Comparison of ENCODE assay signal across 10 cellular contexts in genomic region chr17:35449371-35449931, GRCh38. TPM values are rescaled to one million over a fixed set of nuclear protein-coding genes. Genes with fewer than 3 reads are reported as not detected.
DNase-seq lines count a peak whose midpoint lies in the region; TF ChIP-seq lines count a peak whose summit lies in the region.
"Had no signal": no experiment of that assay in that cellular context is flagged by ENCODE, and none has a peak within 500 bp of the region (broad histone marks: within the 10 kb centered on the region; RNA-seq: fewer than 3 reads in every experiment).

No MANE protein-coding gene starts in this region.

- intact Hi-C loops in activated CD4-positive, alpha-beta memory T cell treated with anti-CD3 and anti-CD28 coated beads for 36 hours (cut with micrococcal nuclease): loop anchor here (2.0 kb wide), 2 partner anchors 17 to 205 kb away; partner anchors contain the start of gene SLFN12
- intact Hi-C loops in stomach (cut with DNase I; ENCODE audit: low total_unique reads) (no loop called here), A673 (cut with micrococcal nuclease; ENCODE audit: unreplicated experiment) (no loop called here)

- H3K9ac ChIP-seq in iPS-18a (ENCODE audit: low read length): no peak overlapping the region

- TF ChIP-seq CTCF in stomach (IDR thresholded peaks at IDR 0.05) (no peak), A673 (conservative IDR thresholded peaks at IDR 0.05; ENCODE audit: low read depth, low read length) (no peak)

- H3K9me3 ChIP-seq in iPS-18a (ENCODE audit: control insufficient read depth, low read depth, low read length) (no peaks in the 10 kb centered on the region), stomach (no peaks in the 10 kb centered on the region), A673 (ENCODE audit: low read depth, low read length, poor library complexity, severe bottlenecking) (no peaks in the 10 kb centered on the region)

- H3K4me3 ChIP-seq in iPS-18a (ENCODE audit: low read length): peak overlapping the region; percentile 11
- peak overlapping the region; percentile 46 to 67 (median 60) for H3K4me3 ChIP-seq in stomach
- H3K4me3 ChIP-seq in A673 (ENCODE audit: low read depth, low read length, poor library complexity, severe bottlenecking): no peak overlapping the region

- peaks cover under 1% of the 10 kb centered on the region for H3K9me3 Mint-ChIP-seq in activated CD4-positive, alpha-beta memory T cell treated with anti-CD3 and anti-CD28 coated beads for 36 hours

- POLR2A ChIA-PET in activated CD4-positive, alpha-beta memory T cell treated with anti-CD3 and anti-CD28 coated beads for 36 hours (lab: Charles Lee): interaction anchor here (1.2 kb wide), 1 partner anchor 16 kb away, joined by 5 read pairs; no protein-coding TSS in a partner anchor
- POLR2A ChIA-PET in A673 (lab: Charles Lee; ENCODE audit: low non-redundant PET): no interaction called here

- H3K36me3 ChIP-seq in iPS-18a (ENCODE audit: control insufficient read depth, low read depth, low read length) (no peaks in the 10 kb centered on the region), stomach (peaks cover 0 to 4% (median 0%) of the 10 kb centered on the region in 4 donors), A673 (ENCODE audit: insufficient read depth, low read length, poor library complexity, severe bottlenecking) (no peaks in the 10 kb centered on the region)

- TF ChIP-seq EP300 in stomach (IDR thresholded peaks at IDR 0.05): no peak

- H3K27ac Mint-ChIP-seq in activated CD4-positive, alpha-beta memory T cell treated with anti-CD3 and anti-CD28 coated beads for 36 hours: no peak overlapping the region

- H3K4me3 Mint-ChIP-seq in activated CD4-positive, alpha-beta memory T cell treated with anti-CD3 and anti-CD28 coated beads for 36 hours: peak overlapping the region; percentile 43

- no TSS peak for BruUV-seq in A673 (replicated peaks; lab: Mats Ljungman, UMichigan)

- peaks cover 24% of the 10 kb centered on the region for H3K4me1 ChIP-seq in iPS-18a (ENCODE audit: control insufficient read depth, low read depth, low read length)
- peaks cover 0 to 27% (median 19%) of the 10 kb centered on the region in 4 donors for H3K4me1 ChIP-seq in stomach
- peaks cover 4% of the 10 kb centered on the region for H3K4me1 ChIP-seq in A673 (ENCODE audit: insufficient read depth, low read length, poor library complexity, severe bottlenecking)

- H3K27me3 ChIP-seq in iPS-18a (ENCODE audit: control insufficient read depth, insufficient read depth, low read length): peaks cover 33% of the 10 kb centered on the region
- H3K27me3 ChIP-seq in stomach: peaks cover 0 to 57% (median 0%) of the 10 kb centered on the region in 3 donors
- no peaks in the 10 kb centered on the region for H3K27me3 ChIP-seq in A673 (replicated peaks; ENCODE audit: insufficient read depth, low read depth, low read length, poor library complexity)

- CTCF ChIA-PET in activated CD4-positive, alpha-beta memory T cell treated with anti-CD3 and anti-CD28 coated beads for 36 hours (lab: Charles Lee): no interaction called here
- CTCF ChIA-PET in A673 (lab: Charles Lee): no interaction called here

- H3K4me1 Mint-ChIP-seq in activated CD4-positive, alpha-beta memory T cell treated with anti-CD3 and anti-CD28 coated beads for 36 hours (ENCODE audit: low read depth): peaks cover 16% of the 10 kb centered on the region

- H3K27me3 Mint-ChIP-seq in activated CD4-positive, alpha-beta memory T cell treated with anti-CD3 and anti-CD28 coated beads for 36 hours: no peaks in the 10 kb centered on the region

- no peak for TF ChIP-seq POLR2A in stomach (IDR thresholded peaks at IDR 0.05)

- 12 to 24% (median 20%) methylated on average over 31 to 36 of the region's 36 CpGs for WGBS in stomach, 5 donors

- H3K27ac ChIP-seq in iPS-18a (ENCODE audit: low read length): no peak overlapping the region
- H3K27ac ChIP-seq in stomach: peak overlapping the region in 2 of 5 donors; percentile 47 to 82
- H3K27ac ChIP-seq in A673 (ENCODE audit: low read depth, low read length, poor library complexity, severe bottlenecking): no peak overlapping the region
- H3K27ac ChIP-seq: 22Rv1 had no signal

- peaks cover 5% of the 10 kb centered on the region for H3K36me3 Mint-ChIP-seq in activated CD4-positive, alpha-beta memory T cell treated with anti-CD3 and anti-CD28 coated beads for 36 hours

- DNase-seq in DMS 273 (lab: John Stamatoyannopoulos, UW; ENCODE audit: unreplicated experiment) (peak; percentile 24), DMS 273 treated with DMSO at 0.1 percent for 48 hours (lab: John Stamatoyannopoulos, UW) (no peak), stomach (peak; percentile 30), A673 (ENCODE audit: low spot score) (no peak), NCI-H1092 treated with DMSO at 0.1 percent for 48 hours (lab: John Stamatoyannopoulos, UW) (no peak), NCI-H2107 treated with DMSO at 0.1 percent for 48 hours (lab: John Stamatoyannopoulos, UW; ENCODE audit: unreplicated experiment) (no peak)
- no peak for DNase-seq in activated CD4-positive, alpha-beta memory T cell treated with anti-CD3 and anti-CD28 coated beads for 36 hours

RNA-seq across cellular contexts. Expression of gene SLFN13, which starts 0.9 kb away (rescaled TPM):
- 10 to 100 TPM; 46.0 to 48.7 TPM for total RNA-seq in activated CD4-positive, alpha-beta memory T cell treated with anti-CD3 and anti-CD28 coated beads for 36 hours
- 10 to 100 TPM in 2 of 5 donors, 1 to 10 TPM in 2, under 1 TPM in 1; 0.87 to 25.0 (median 7.5) TPM for total RNA-seq in stomach
- 1 to 10 TPM; 1.8 to 2.4 (median 2.1) TPM for polyA plus RNA-seq in stomach
- 31.6 and 34.0 TPM in 2 replicates for total RNA-seq in A673 (2021)

RNA-seq across cellular contexts. Expression of gene SLFN12, which starts 17.2 kb away (rescaled TPM):
- total RNA-seq in activated CD4-positive, alpha-beta memory T cell treated with anti-CD3 and anti-CD28 coated beads for 36 hours: 10 to 100 TPM in 1 of 2 experiments, 1 to 10 TPM in 1; 10.0 to 10.7 TPM
- total RNA-seq in stomach (100 to 1,000 TPM in 1 of 5 donors, 10 to 100 TPM in 2, 1 to 10 TPM in 2; 1.3 to 182 (median 14.3) TPM), A673 (2021) (8.1 and 13.2 TPM in 2 replicates)
- polyA plus RNA-seq in stomach: 1 to 10 TPM in 2 of 3 donors, under 1 TPM in 1; 0.85 to 3.1 (median 2.9) TPM
- total RNA-seq: NCI-H460 had no signal

Comparison
In these comparisons a context has a peak if more than half of its experiments do, and no peak if none do; other contexts are left out.
1. DNase-seq: peak in DMS 273 (single experiment) and stomach (single experiment); none in DMS 273 treated with DMSO at 0.1 percent for 48 hours (single experiment), activated CD4-positive, alpha-beta memory T cell treated with anti-CD3 and anti-CD28 coated beads for 36 hours (single experiment), A673 (single experiment), NCI-H1092 treated with DMSO at 0.1 percent for 48 hours (single experiment) and NCI-H2107 treated with DMSO at 0.1 percent for 48 hours (single experiment).